In genomic region chr4:143511906-143512305, GRCh38 we compare ENCODE assay signal across 16 cellular contexts.
"Had no signal": no experiment of that assay in that cellular context is flagged by ENCODE, and none has a peak within 500 bp of the region (broad histone marks: within the 10 kb centered on the region; RNA-seq: fewer than 3 reads in every experiment).

No MANE protein-coding gene starts in this region.

- H3K27me3 Mint-ChIP-seq: stimulated activated memory B cell treated with anti-CD40 and anti-IgM and Interleukin-4, amounts not matched to agents 10 μg/mL and 1 μg/mL and 100 μg/mL, for 72 hours had no signal

- H3K4me1 ChIP-seq: colonic mucosa had no signal

- H3K4me3 ChIP-seq: colonic mucosa, lung, thyroid gland had no signal

- H3K27me3 ChIP-seq: colonic mucosa, thyroid gland had no signal

- ATAC-seq: activated CD4-positive, CD25-positive, alpha-beta regulatory T cell treated with anti-CD3 and anti-CD28 coated beads, Interleukin-2, amount 50 U/mL, for 24 hours; activated naive CD4-positive, alpha-beta T cell treated with anti-CD3 and anti-CD28 coated beads, Interleukin-2, amount 50 U/mL, for 72 hours; esophagus mucosa; stimulated activated memory B cell treated with anti-CD40 and anti-IgM and Interleukin-4, amounts not matched to agents 10 μg/mL and 1 μg/mL and 100 μg/mL, for 72 hours had no signal

- H3K9me3 Mint-ChIP-seq: activated naive CD4-positive, alpha-beta T cell treated with anti-CD3 and anti-CD28 coated beads, Interleukin-2, amount 50 U/mL, for 72 hours; activated T-helper 2 cell treated with anti-CD3 and anti-CD28 coated beads, Interferon-gamma antibody, Interleukin-2, Interleukin-4, amounts not matched to agents 10 μg/mL and 5 μg/mL and 100 μg/mL, durations not matched to agents 14 hours and 24 hours and 36 hours; mesothelial cell of epicardium; stimulated activated memory B cell treated with anti-CD40 and anti-IgM and Interleukin-4, amounts not matched to agents 10 μg/mL and 1 μg/mL and 100 μg/mL, for 72 hours had no signal

- H3K27ac ChIP-seq: colonic mucosa, thyroid gland had no signal

- H3K27ac Mint-ChIP-seq: activated T-helper 2 cell treated with anti-CD3 and anti-CD28 coated beads, Interferon-gamma antibody, Interleukin-2, Interleukin-4, amounts not matched to agents 10 μg/mL and 5 μg/mL and 100 μg/mL, durations not matched to agents 14 hours and 24 hours and 36 hours; brain; mesothelial cell of epicardium; stimulated activated memory B cell treated with anti-CD40 and anti-IgM and Interleukin-4, amounts not matched to agents 10 μg/mL and 1 μg/mL and 100 μg/mL, for 72 hours had no signal

- DNase-seq: activated CD4-positive, alpha-beta T cell treated with anti-CD3 and anti-CD28 coated beads, Interleukin-2, amount 50 U/mL, for 1 hour; central memory CD4-positive, alpha-beta T cell; colonic mucosa; posterior cingulate gyrus; retina; stimulated activated CD4-positive, alpha-beta T cell treated with anti-CD3 and anti-CD28 coated beads, Interleukin-2, amount 100 ng/mL, for 48 hours; T-helper 9 cell; thyroid gland had no signal

- H3K36me3 ChIP-seq: colonic mucosa, thyroid gland had no signal

- H3K9me3 ChIP-seq: colonic mucosa, thyroid gland had no signal
